ENCODE assay signal across 16 cellular contexts in genomic region chr5:14472986-14473567, GRCh38.
DNase-seq lines count a peak whose midpoint lies in the region; ATAC-seq and TF ChIP-seq lines count a peak whose summit lies in the region.
"Had no signal": no experiment of that assay in that cellular context is flagged by ENCODE, and none has a peak within 500 bp of the region (broad histone marks: within the 10 kb centered on the region; RNA-seq: fewer than 3 reads in every experiment).

No MANE protein-coding gene starts in this region.

- H3K79me2 ChIP-seq in SK-N-SH (ENCODE audit: insufficient read depth), result peaks cover 72% of the 10 kb centered on the region

- TF ChIP-seq CTCF in SK-N-SH (IDR thresholded peaks at IDR 0.05), result no peak

- no peak overlapping the region for H3K4me3 Mint-ChIP-seq in activated naive CD8-positive, alpha-beta T cell treated with anti-CD3 and anti-CD28 coated beads, Interleukin-2, amount 50 U/mL, for 24 hours

- no peaks in the 10 kb centered on the region for H3K9me3 Mint-ChIP-seq in activated naive CD8-positive, alpha-beta T cell treated with anti-CD3 and anti-CD28 coated beads, Interleukin-2, amount 50 U/mL, for 24 hours

- CTCF ChIA-PET in HEK293T (lab: Yijun Ruan, JAX) (no interaction called here), SK-N-SH (lab: Yijun Ruan, JAX) (interaction anchor here (1.4 to 3.1 kb wide), 2 partner anchors 109 to 175 kb away, joined by 5 to 14 read pairs; no protein-coding TSS in a partner anchor)

- no peak for TF ChIP-seq RAD21 in SK-N-SH (IDR thresholded peaks at IDR 0.05; ENCODE audit: low read length)

- H2AFZ ChIP-seq in SK-N-SH (ENCODE audit: low read depth), result no peak overlapping the region
- H2AFZ ChIP-seq in neuronal stem cell (ENCODE audit: low read length), result no peak overlapping the region

- no peak overlapping the region for H2AK5ac ChIP-seq in neuronal stem cell (ENCODE audit: low read depth, low read length)

- DNase-seq in DMS153 treated with DMSO at 0.1 percent for 48 hours (lab: John Stamatoyannopoulos, UW; ENCODE audit: unreplicated experiment), result peak; percentile 23
- DNase-seq in HEK293T (ENCODE audit: extremely low spot score), result no peak
- no peak for DNase-seq in SK-N-SH
- DNase-seq in neuronal stem cell (ENCODE audit: low spot score), result peak; percentile 32
- no peak for DNase-seq in activated naive CD8-positive, alpha-beta T cell treated with anti-CD3 and anti-CD28 coated beads, Interleukin-2, amount 50 U/mL, for 24 hours
- DNase-seq in ureter (ENCODE audit: low spot score), result no peak
- no peak for DNase-seq in activated effector memory CD4-positive, alpha-beta T cell treated with anti-CD3 and anti-CD28 coated beads, Interleukin-2, amount 50 U/mL, for 16 hours
- DNase-seq: KBM-7, NCI-H1092, NCI-H1930, NCI-H526, Peyer's patch, SHP77, T-helper 2 cell had no signal

- no peaks in the 10 kb centered on the region for H3K9me3 ChIP-seq in SK-N-SH
- H3K9me3 ChIP-seq in neuronal stem cell (replicated peaks in 1 of 2; ENCODE audit: control insufficient read depth in 2 of 2, insufficient read depth in 1 of 2, low read depth in 1 of 2, low read length in 2 of 2), result no peaks in the 10 kb centered on the region
- H3K9me3 ChIP-seq: BLaER1 treated with 17β-estradiol and CSF1 and Interleukin-3, amounts not matched to agents 10 nM and 100 nM; Peyer's patch had no signal

- H3K36me3 Mint-ChIP-seq in activated naive CD8-positive, alpha-beta T cell treated with anti-CD3 and anti-CD28 coated beads, Interleukin-2, amount 50 U/mL, for 24 hours (ENCODE audit: low read depth), result peaks cover 4% of the 10 kb centered on the region

- H3K9ac ChIP-seq in SK-N-SH (no peak overlapping the region), neuronal stem cell (ENCODE audit: low read depth, low read length, poor library complexity) (no peak overlapping the region)
- H3K9ac ChIP-seq: BLaER1 treated with 17β-estradiol and CSF1 and Interleukin-3, amounts not matched to agents 10 nM and 100 nM had no signal

- no peak overlapping the region for H4K8ac ChIP-seq in neuronal stem cell (ENCODE audit: low read depth, low read length)

- no peaks in the 10 kb centered on the region for H3K4me1 Mint-ChIP-seq in activated naive CD8-positive, alpha-beta T cell treated with anti-CD3 and anti-CD28 coated beads, Interleukin-2, amount 50 U/mL, for 24 hours

- H3K27ac Mint-ChIP-seq in activated naive CD8-positive, alpha-beta T cell treated with anti-CD3 and anti-CD28 coated beads, Interleukin-2, amount 50 U/mL, for 24 hours, result no peak overlapping the region

- no peaks in the 10 kb centered on the region for H3K79me1 ChIP-seq in neuronal stem cell (ENCODE audit: low read depth, low read length)

- H3K4me3 ChIP-seq in SK-N-SH (ENCODE audit: low read depth in 2 of 2, low read length in 1 of 2), result no peak overlapping the region
- no peak overlapping the region for H3K4me3 ChIP-seq in neuronal stem cell (ENCODE audit: low read length in 2 of 2)
- H3K4me3 ChIP-seq: BLaER1 treated with 17β-estradiol and CSF1 and Interleukin-3, amounts not matched to agents 10 nM and 100 nM; Peyer's patch had no signal

- H3K36me3 ChIP-seq in SK-N-SH (replicated peaks in 1 of 2; ENCODE audit: control insufficient read depth in 1 of 2, insufficient read depth in 2 of 2, low read length in 1 of 2) (peaks cover 93 to 98% of the 10 kb centered on the region in 2 experiments), neuronal stem cell (replicated peaks in 1 of 2; ENCODE audit: control insufficient read depth in 2 of 2, insufficient read depth in 2 of 2, low read length in 2 of 2) (peaks cover 11 to 95% of the 10 kb centered on the region in 2 donors)

- POLR2A ChIA-PET in HEK293T (lab: Yijun Ruan, JAX) (no interaction called here), SK-N-SH (lab: Yijun Ruan, JAX) (no interaction called here)

- H3K27me3 ChIP-seq in SK-N-SH (ENCODE audit: insufficient read depth) (no peaks in the 10 kb centered on the region), neuronal stem cell (ENCODE audit: control insufficient read depth in 3 of 3, insufficient read depth in 3 of 3, low read depth in 1 of 3, low read length in 3 of 3) (no peaks in the 10 kb centered on the region)
- H3K27me3 ChIP-seq: BLaER1 treated with 17β-estradiol and CSF1 and Interleukin-3, amounts not matched to agents 10 nM and 100 nM; Peyer's patch had no signal

- H3K23ac ChIP-seq in neuronal stem cell (ENCODE audit: low read depth, low read length, poor library complexity), result no peak overlapping the region

- 90% methylated on average over 3 of the region's 3 CpGs for WGBS in SK-N-SH (ENCODE audit: low lambda C conversion rate)
- no CpG with 5 or more reads among the region's 3 CpGs for WGBS in neuronal stem cell (ENCODE audit: extremely low coverage in 2 of 2, insufficient read length in 2 of 2, insufficient replicate concordance in 1 of 2), 2 donors

- H3F3A ChIP-seq in SK-N-SH (replicated peaks; ENCODE audit: insufficient read depth), result peaks cover 53% of the 10 kb centered on the region

- no peak overlapping the region for H2BK15ac ChIP-seq in neuronal stem cell (ENCODE audit: low read length)

- H3K4ac ChIP-seq in neuronal stem cell (ENCODE audit: low read length), result no peak overlapping the region

- no peak for ATAC-seq in activated naive CD8-positive, alpha-beta T cell treated with anti-CD3 and anti-CD28 coated beads, Interleukin-2, amount 50 U/mL, for 24 hours
- ATAC-seq in GM21423 (IDR thresholded peaks at IDR 0.05; ENCODE audit: unreplicated experiment), result no peak

- no peak for TF ChIP-seq EP300 in SK-N-SH (IDR thresholded peaks at IDR 0.05; ENCODE audit: borderline replicate concordance in 1 of 2, low read depth in 1 of 2, low read length in 1 of 2)

- no peaks in the 10 kb centered on the region for H3K27me3 Mint-ChIP-seq in activated naive CD8-positive, alpha-beta T cell treated with anti-CD3 and anti-CD28 coated beads, Interleukin-2, amount 50 U/mL, for 24 hours

- H3K4me1 ChIP-seq in SK-N-SH (ENCODE audit: control insufficient read depth in 1 of 2, insufficient read depth in 2 of 2, low read depth in 1 of 2, low read length in 1 of 2), result peaks cover 26 to 36% of the 10 kb centered on the region in 2 experiments; a peak in 3 of 4 replicates
- peaks cover 0 to 3% of the 10 kb centered on the region in 2 donors for H3K4me1 ChIP-seq in neuronal stem cell (ENCODE audit: control insufficient read depth in 2 of 2, insufficient read depth in 1 of 2, low read depth in 1 of 2, low read length in 2 of 2)
- H3K4me1 ChIP-seq: Peyer's patch had no signal

- no peak overlapping the region for H2BK12ac ChIP-seq in neuronal stem cell (ENCODE audit: low read length)

- H3K4me2 ChIP-seq in SK-N-SH (no peak overlapping the region), neuronal stem cell (ENCODE audit: insufficient read depth, low read length, poor library complexity, severe bottlenecking) (no peak overlapping the region)
- H3K4me2 ChIP-seq: BLaER1 treated with 17β-estradiol and CSF1 and Interleukin-3, amounts not matched to agents 10 nM and 100 nM had no signal

- no peak overlapping the region for H3K18ac ChIP-seq in neuronal stem cell (ENCODE audit: low read length)

- H3K9me2 ChIP-seq in SK-N-SH, result no peaks in the 10 kb centered on the region

- no peak overlapping the region for H2BK5ac ChIP-seq in neuronal stem cell (ENCODE audit: low read length)

- H3K14ac ChIP-seq in neuronal stem cell (ENCODE audit: low read length), result no peak overlapping the region

- H4K20me1 ChIP-seq in SK-N-SH (ENCODE audit: insufficient read depth), result no peaks in the 10 kb centered on the region

- H3K27ac ChIP-seq in SK-N-SH (ENCODE audit: low read depth in 2 of 2, low read length in 1 of 2) (peak overlapping the region; percentile 4 to 47; a peak in 3 of 4 replicates), neuronal stem cell (replicated peaks; ENCODE audit: low read length) (no peak overlapping the region)
- H3K27ac ChIP-seq: BLaER1 treated with 17β-estradiol and CSF1 and Interleukin-3, amounts not matched to agents 10 nM and 100 nM; Peyer's patch had no signal

- H4K91ac ChIP-seq in neuronal stem cell (ENCODE audit: low read depth, low read length, poor library complexity), result no peak overlapping the region

- H2BK120ac ChIP-seq in neuronal stem cell (ENCODE audit: low read depth, low read length), result no peak overlapping the region

TF ChIP-seq in HEK293T, 16 proteins besides CTCF, POLR2A, EP300 and RAD21:
- TF ChIP-seq PKNOX1 (IDR thresholded peaks at IDR 0.05), result peak; percentile 34; the same call in 1 of the 2 replicates
- no peak for TF ChIP-seq ZNF384 (IDR thresholded peaks at IDR 0.05)

TF ChIP-seq in SK-N-SH, 30 proteins besides CTCF, POLR2A, EP300 and RAD21 (continues in another document):
- TF ChIP-seq ELF1 (IDR thresholded peaks at IDR 0.05), result no peak
- TF ChIP-seq IRF3 (IDR thresholded peaks at IDR 0.05; ENCODE audit: low read depth, low read length), result no peak

Comparison
In these comparisons a context has a peak if more than half of its experiments do, and no peak if none do; other contexts are left out.
1. DNase-seq: peak in DMS153 treated with DMSO at 0.1 percent for 48 hours (single experiment) and neuronal stem cell (single experiment); none in HEK293T (single experiment), SK-N-SH (single experiment), activated naive CD8-positive, alpha-beta T cell treated with anti-CD3 and anti-CD28 coated beads, Interleukin-2, amount 50 U/mL, for 24 hours (single experiment), ureter (single experiment) and activated effector memory CD4-positive, alpha-beta T cell treated with anti-CD3 and anti-CD28 coated beads, Interleukin-2, amount 50 U/mL, for 16 hours (single experiment).